8 cellular contexts compared by ENCODE assay signal in genomic region chr10:99993994-99994689, GRCh38. TPM values are rescaled to one million over a fixed set of nuclear protein-coding genes. Genes with fewer than 3 reads are reported as not detected.
DNase-seq lines count a peak whose midpoint lies in the region; ATAC-seq and TF ChIP-seq lines count a peak whose summit lies in the region.

No MANE protein-coding gene starts in this region.

- no peak overlapping the region for H3K27ac ChIP-seq in CD4-positive, alpha-beta memory T cell (ENCODE audit: low read depth, low read length)
- H3K27ac ChIP-seq in vagina: peak overlapping the region; percentile 40

- H3K9ac ChIP-seq in Loucy (ENCODE audit: low read depth, low read length, poor library complexity, severe bottlenecking): no peak overlapping the region

- no peak for TF ChIP-seq POLR2A in vagina (IDR thresholded peaks at IDR 0.05)

- peak overlapping the region; percentile 55 for H3K4me2 ChIP-seq in Loucy (ENCODE audit: low read depth, low read length, poor library complexity, severe bottlenecking)

- H3K4me1 Mint-ChIP-seq in CD4-positive, alpha-beta memory T cell: peaks cover 10 to 21% (median 16%) of the 10 kb centered on the region in 4 donors
- H3K4me1 Mint-ChIP-seq in effector memory CD8-positive, alpha-beta T cell (ENCODE audit: low read depth in 2 of 2): peaks cover 12 to 16% of the 10 kb centered on the region in 2 donors

- H3K27me3 ChIP-seq in CD4-positive, alpha-beta memory T cell (ENCODE audit: insufficient read depth, low read length): no peaks in the 10 kb centered on the region
- H3K27me3 ChIP-seq in Loucy (ENCODE audit: insufficient read depth, low read length, poor library complexity, severe bottlenecking) (no peaks in the 10 kb centered on the region), vagina (no peaks in the 10 kb centered on the region)

- no peaks in the 10 kb centered on the region for H3K9me2 ChIP-seq in Loucy (replicated peaks; ENCODE audit: low read depth, low read length)

- TF ChIP-seq CTCF in Loucy (conservative IDR thresholded peaks at IDR 0.05; ENCODE audit: low read length) (no peak), vagina (IDR thresholded peaks at IDR 0.05) (no peak)

- no peak overlapping the region for H2AFZ ChIP-seq in Loucy (ENCODE audit: low read length)

- no peak overlapping the region for H3K4me3 ChIP-seq in CD4-positive, alpha-beta memory T cell (ENCODE audit: low read length in 2 of 2)
- H3K4me3 ChIP-seq in Loucy (ENCODE audit: low read length, poor library complexity, severe bottlenecking): peak overlapping the region; percentile 38
- no peak overlapping the region for H3K4me3 ChIP-seq in vagina

- no peaks in the 10 kb centered on the region for H3F3A ChIP-seq in Loucy (ENCODE audit: low read depth)

- no peaks in the 10 kb centered on the region for H4K20me1 ChIP-seq in Loucy (ENCODE audit: insufficient read depth, low read length, poor library complexity, severe bottlenecking)

- CTCF ChIA-PET in CD4-positive, alpha-beta memory T cell (lab: Charles Lee; ENCODE audit: partially characterized antibody): interaction anchor here (1.3 to 2.1 kb wide), 3 partner anchors 15 to 148 kb away, joined by 3 to 8 read pairs (median 4); partner anchors contain the start of gene DNMBP

- H3K9me3 ChIP-seq in CD4-positive, alpha-beta memory T cell (ENCODE audit: control insufficient read depth in 1 of 2, low read length in 2 of 2): no peaks in the 10 kb centered on the region
- H3K9me3 ChIP-seq in Loucy (ENCODE audit: insufficient read depth, low read depth, low read length) (no peaks in the 10 kb centered on the region), vagina (no peaks in the 10 kb centered on the region)

- ATAC-seq in GM21367 (IDR thresholded peaks at IDR 0.05; ENCODE audit: unreplicated experiment) (peak; percentile 83), GM21529 (IDR thresholded peaks at IDR 0.05; ENCODE audit: unreplicated experiment) (no peak)
- peak; percentile 97 for ATAC-seq in effector memory CD8-positive, alpha-beta T cell (replicated peaks)

- H3K27ac Mint-ChIP-seq in CD4-positive, alpha-beta memory T cell: peak overlapping the region in 4 of 7 donors; percentile 9 to 57 (median 34)
- H3K27ac Mint-ChIP-seq in effector memory CD8-positive, alpha-beta T cell: peak overlapping the region; percentile 61 to 85

- peaks cover 0 to 6% of the 10 kb centered on the region in 2 donors for H3K36me3 Mint-ChIP-seq in CD4-positive, alpha-beta memory T cell
- no peaks in the 10 kb centered on the region for H3K36me3 Mint-ChIP-seq in effector memory CD8-positive, alpha-beta T cell (ENCODE audit: insufficient read depth)

- H3K4me1 ChIP-seq in CD4-positive, alpha-beta memory T cell (ENCODE audit: insufficient read depth, low read length): peaks cover 15% of the 10 kb centered on the region
- H3K4me1 ChIP-seq in Loucy (ENCODE audit: insufficient read depth, low read length, poor library complexity, severe bottlenecking) (peaks cover 15% of the 10 kb centered on the region), vagina (peaks cover 65% of the 10 kb centered on the region)

- DNase-seq in CD4-positive, alpha-beta memory T cell: peak; percentile 28 to 65 (median 41)
- peak; percentile 66 for DNase-seq in activated CD4-positive, alpha-beta T cell treated with anti-CD3 and anti-CD28 coated beads for 48 hours
- DNase-seq in effector memory CD8-positive, alpha-beta T cell: peak; percentile 16 to 22 (median 16)
- DNase-seq in non-pigmented ciliary epithelial cell (ENCODE audit: low read depth) (peak; percentile 77), vagina (ENCODE audit: extremely low spot score in 2 of 2) (no peak)

- intact Hi-C loops in CD4-positive, alpha-beta memory T cell (cut with micrococcal nuclease): no loop called here
- intact Hi-C loops in vagina (cut with DNase I): no loop called here

- H3K27me3 Mint-ChIP-seq in CD4-positive, alpha-beta memory T cell: no peaks in the 10 kb centered on the region
- H3K27me3 Mint-ChIP-seq in effector memory CD8-positive, alpha-beta T cell: no peaks in the 10 kb centered on the region

- H3K4me3 Mint-ChIP-seq in CD4-positive, alpha-beta memory T cell: peak overlapping the region in 4 of 8 donors; percentile 32 to 57 (median 35)
- peak overlapping the region; percentile 21 to 54 for H3K4me3 Mint-ChIP-seq in effector memory CD8-positive, alpha-beta T cell

- POLR2A ChIA-PET in CD4-positive, alpha-beta memory T cell (lab: Charles Lee; ENCODE audit: partially characterized antibody): no interaction called here

- H3K79me2 ChIP-seq in Loucy (ENCODE audit: insufficient read depth, low read length): no peaks in the 10 kb centered on the region

- no peaks in the 10 kb centered on the region for H3K36me3 ChIP-seq in CD4-positive, alpha-beta memory T cell (ENCODE audit: insufficient read depth, low read length)
- no peaks in the 10 kb centered on the region for H3K36me3 ChIP-seq in Loucy (ENCODE audit: insufficient read depth, low read length)
- no peaks in the 10 kb centered on the region for H3K36me3 ChIP-seq in vagina

- H3K9me3 Mint-ChIP-seq in CD4-positive, alpha-beta memory T cell: no peaks in the 10 kb centered on the region
- no peaks in the 10 kb centered on the region for H3K9me3 Mint-ChIP-seq in effector memory CD8-positive, alpha-beta T cell

RNA-seq across cellular contexts. Expression of gene DNMBP, which starts 15.6 kb away (rescaled TPM):
- 1 to 10 TPM; 3.8 to 4.0 TPM for total RNA-seq in CD4-positive, alpha-beta memory T cell
- 1 to 10 TPM in 1 of 2 donors, not detected in 1; 1.4 TPM for polyA plus RNA-seq in CD4-positive, alpha-beta memory T cell
- 31.9 TPM for total RNA-seq in vagina

Comparison
In these comparisons a context has a peak if more than half of its experiments do, and no peak if none do; other contexts are left out.
1. DNase-seq: peak in CD4-positive, alpha-beta memory T cell (5 of 5), activated CD4-positive, alpha-beta T cell treated with anti-CD3 and anti-CD28 coated beads for 48 hours (single experiment), effector memory CD8-positive, alpha-beta T cell (3 of 3) and non-pigmented ciliary epithelial cell (single experiment); none in vagina (0 of 2).